ENCODE assay signal across 22 cellular contexts in genomic region chr1:6909401-6909800, GRCh38.
A peak's percentile ranks its signal among the peaks of the same experiment; 100 is the strongest.
DNase-seq lines count a peak whose midpoint lies in the region; ATAC-seq, FAIRE-seq and TF ChIP-seq lines count a peak whose summit lies in the region.
"Had no signal": no experiment of that assay in that cellular context is flagged by ENCODE, and none has a peak within 500 bp of the region (broad histone marks: within the 10 kb centered on the region; RNA-seq: fewer than 3 reads in every experiment).

No MANE protein-coding gene starts in this region.

- TF ChIP-seq RAD21 in HepG2 (CRISPR knock-in tag; IDR thresholded peaks at IDR 0.05) = no peak

- no peak for FAIRE-seq in HepG2 (lab: Jason Lieb, UNC)
- FAIRE-seq: A204.1, D721Med, GM12878, GM19239, H1 had no signal

- in situ Hi-C loops in HepG2 (cut with HindIII; ENCODE audit: extremely low pct_ligation_motif_present, low pct_unique_long_range_greater_than_20kb) = no loop called here

- intact Hi-C loops in HepG2 (cut with micrococcal nuclease; ENCODE audit: unreplicated experiment) = no loop called here

- H3K4me2 ChIP-seq in HepG2 (ENCODE audit: low read depth, low read length) = peak overlapping the region; percentile 30
- H3K4me2 ChIP-seq: BLaER1 had no signal

- ATAC-seq in HepG2 = peak; percentile 53
- ATAC-seq: GM12878, HCT116 had no signal

- POLR2A ChIA-PET in HepG2 (lab: Yijun Ruan, JAX) = no interaction called here

- peak overlapping the region; percentile 86 for H3K27ac ChIP-seq in C4-2B
- peak overlapping the region; percentile 27; the same call in 1 of the 2 replicates for H3K27ac ChIP-seq in VCaP
- H3K27ac ChIP-seq in HepG2 (ENCODE audit: extremely low read length, insufficient read depth, low read length) = peak overlapping the region; percentile 9
- H3K27ac ChIP-seq: 22Rv1, BLaER1, GM23248 had no signal

- no peaks in the 10 kb centered on the region for H4K20me1 ChIP-seq in HepG2 (ENCODE audit: insufficient read depth, low read length)
- H4K20me1 ChIP-seq: BLaER1 had no signal

- no peak for TF ChIP-seq POLR2A in HepG2 (IDR thresholded peaks at IDR 0.05; ENCODE audit: insufficient read depth in 1 of 2, low read depth in 2 of 2, low read length in 2 of 2)

- no peaks in the 10 kb centered on the region for H3K79me2 ChIP-seq in HepG2 (ENCODE audit: insufficient read depth, low read length)

- CTCF ChIA-PET in HepG2 (lab: Yijun Ruan, JAX; ENCODE audit: low intra/inter-chr PET ratio, low total read pairs) = no interaction called here

- no peak overlapping the region for H3K4me3 ChIP-seq in HepG2 (replicated peaks in 1 of 3; ENCODE audit: insufficient read depth in 1 of 3, low read depth in 2 of 3, low read length in 3 of 3)
- H3K4me3 ChIP-seq: BLaER1, GM12878, GM23248 had no signal

- TF ChIP-seq EP300 in HepG2 (IDR thresholded peaks at IDR 0.05; ENCODE audit: low read depth in 2 of 2, low read length in 2 of 2) (no peak), HepG2 (CRISPR knock-in tag; IDR thresholded peaks at IDR 0.05; ENCODE audit: borderline replicate concordance) (no peak)

- H3K27me3 ChIP-seq in HepG2 (ENCODE audit: control insufficient read depth in 1 of 2, insufficient read depth in 2 of 2, low read length in 2 of 2) = peaks cover 0 to 31% of the 10 kb centered on the region in 2 experiments; a peak in 3 of 5 replicates
- H3K27me3 ChIP-seq: BLaER1 had no signal

- no peak overlapping the region for H3K9ac ChIP-seq in HepG2 (ENCODE audit: insufficient read depth, low read depth, low read length)
- H3K9ac ChIP-seq: BLaER1, GM23248 had no signal

- BruUV-seq in HepG2 (replicated peaks; lab: Mats Ljungman, UMichigan) = no TSS peak

- no peak for TF ChIP-seq CTCF in C4-2B (conservative IDR thresholded peaks at IDR 0.05)
- no peak for TF ChIP-seq CTCF in VCaP (conservative IDR thresholded peaks at IDR 0.05)
- TF ChIP-seq CTCF in HepG2 (CRISPR knock-in tag; IDR thresholded peaks at IDR 0.05) = no peak

- no peak overlapping the region for H2AFZ ChIP-seq in HepG2 (ENCODE audit: low read length)
- H2AFZ ChIP-seq: GM23248 had no signal

- H3K4me1 ChIP-seq in HepG2 (ENCODE audit: insufficient read depth, low read length) = peaks cover 39% of the 10 kb centered on the region

- DNase-seq in HepG2 (ENCODE audit: low spot score) = no peak
- no peak for DNase-seq in SKM-1 (lab: John Stamatoyannopoulos, UW; ENCODE audit: unreplicated experiment)
- no peak for DNase-seq in NCI-H1105 treated with DMSO at 0.1 percent for 48 hours (lab: John Stamatoyannopoulos, UW)
- no peak for DNase-seq in NCI-H2171 treated with DMSO at 0.1 percent for 48 hours (lab: John Stamatoyannopoulos, UW)
- DNase-seq: CD4-positive, alpha-beta T cell; CD8-positive, alpha-beta memory T cell; DMS 273 treated with DMSO at 0.1 percent for 48 hours; DMS79; EL; GDM1; GM23248; H7 had no signal

- H3K36me3 ChIP-seq in HepG2 (replicated peaks in 1 of 2; ENCODE audit: control insufficient read depth in 1 of 2, insufficient read depth in 2 of 2, low read length in 2 of 2) = no peaks in the 10 kb centered on the region
- H3K36me3 ChIP-seq: BLaER1 had no signal

- H3K9me3 ChIP-seq in HepG2 (ENCODE audit: low read length) = no peaks in the 10 kb centered on the region

- WGBS in HepG2 (ENCODE audit: low lambda C conversion rate) = 77% methylated on average over 2 of the region's 5 CpGs

TF ChIP-seq in HepG2, 621 proteins besides CTCF, POLR2A, EP300 and RAD21:
- TF ChIP-seq ZNF776 (CRISPR knock-in tag; IDR thresholded peaks at IDR 0.05) = no peak
- peak; percentile 11; the same call in 1 of the 2 replicates for TF ChIP-seq ZNF687 (CRISPR knock-in tag; IDR thresholded peaks at IDR 0.05)

Comparison
In these comparisons a context has a peak if more than half of its experiments do, and no peak if none do; other contexts are left out.
1. H3K27ac ChIP-seq: peak in every context shown above with its lines; median percentile 86 in C4-2B; 27 in VCaP; 9 in HepG2.